In the genomic region with DNA sequence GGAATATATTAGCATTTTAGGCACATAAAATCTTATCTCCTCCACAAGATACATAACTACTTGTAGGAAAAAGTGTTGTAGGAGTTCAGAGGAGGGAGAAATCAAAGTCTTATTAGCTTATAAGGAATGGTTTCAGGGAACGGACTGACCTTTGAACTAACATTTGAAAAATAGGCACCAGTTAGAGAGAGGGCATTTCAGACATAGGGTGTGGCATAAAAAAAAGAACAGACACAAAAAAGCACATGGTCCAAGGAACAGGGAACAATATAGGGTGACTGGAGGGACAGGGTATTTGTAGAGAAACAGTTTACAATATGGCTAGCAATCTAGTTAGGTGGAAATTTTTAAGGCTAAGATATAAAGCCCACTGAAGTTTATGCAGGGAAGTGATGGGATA, we compare ENCODE assay signal across 28 cellular contexts.
"Had no signal": no experiment of that assay in that cellular context is flagged by ENCODE, and none has a peak within 500 bp of the region (broad histone marks: within the 10 kb centered on the region; RNA-seq: fewer than 3 reads in every experiment).

No MANE protein-coding gene starts in this region.

- H3K27ac Mint-ChIP-seq: activated CD4-positive, alpha-beta memory T cell treated with anti-CD3 and anti-CD28 coated beads, Interleukin-2, amount 10 ng/mL, durations not matched to agents 7 days and 5 days; activated CD4-positive, alpha-beta T cell treated with anti-CD3 and anti-CD28 coated beads, Interleukin-2, amount 10 ng/mL, durations not matched to agents 7 days and 5 days; activated naive CD8-positive, alpha-beta T cell; activated T-cell treated with anti-CD3 and anti-CD28 coated beads, Interleukin-2, amount 50 U/mL, for 24 hours; activated T-helper 2 cell treated with anti-CD3 and anti-CD28 coated beads, Interferon-gamma antibody, Interleukin-2, Interleukin-4, amounts not matched to agents 10 μg/mL and 5 μg/mL and 100 μg/mL, durations not matched to agents 14 hours and 24 hours and 36 hours; nephron progenitor cell; T-helper 1 cell treated with Interleukin-12 subunit alpha and Interleukin-12 subunit beta and Interleukin-4 antibody, amounts not matched to agents 30 μg/mL and 1 μg/mL, for 36 hours had no signal

- H3K4me2 ChIP-seq: hepatocyte had no signal

- H3K9me3 ChIP-seq: gastroesophageal sphincter, ovary, testis, transverse colon had no signal

- H3K4me3 Mint-ChIP-seq: activated CD4-positive, alpha-beta memory T cell treated with anti-CD3 and anti-CD28 coated beads, Interleukin-2, amount 10 ng/mL, durations not matched to agents 7 days and 5 days; activated CD4-positive, alpha-beta T cell treated with anti-CD3 and anti-CD28 coated beads, Interleukin-2, amount 10 ng/mL, durations not matched to agents 7 days and 5 days; activated naive CD8-positive, alpha-beta T cell; activated T-cell treated with anti-CD3 and anti-CD28 coated beads, Interleukin-2, amount 50 U/mL, for 24 hours; nephron progenitor cell; T-helper 1 cell treated with Interleukin-12 subunit alpha and Interleukin-12 subunit beta and Interleukin-4 antibody, amounts not matched to agents 30 μg/mL and 1 μg/mL, for 36 hours had no signal

- H3K27me3 ChIP-seq: cardiac muscle cell, gastroesophageal sphincter, hepatocyte, ovary, right atrium auricular region, testis, transverse colon had no signal

- H3K9me3 Mint-ChIP-seq: activated CD4-positive, alpha-beta T cell treated with anti-CD3 and anti-CD28 coated beads, Interleukin-2, amount 10 ng/mL, durations not matched to agents 7 days and 5 days; activated T-cell treated with anti-CD3 and anti-CD28 coated beads, Interleukin-2, amount 50 U/mL, for 24 hours had no signal

- FAIRE-seq: endothelial cell of umbilical vein, urothelium cell line had no signal

- H3K4me3 ChIP-seq: cardiac muscle cell, gastroesophageal sphincter, hepatocyte, ovary, psoas muscle, right atrium auricular region, testis, transverse colon had no signal

- H3K27me3 Mint-ChIP-seq: activated CD4-positive, alpha-beta memory T cell treated with anti-CD3 and anti-CD28 coated beads, Interleukin-2, amount 10 ng/mL, durations not matched to agents 7 days and 5 days; activated CD4-positive, alpha-beta T cell treated with anti-CD3 and anti-CD28 coated beads, Interleukin-2, amount 10 ng/mL, durations not matched to agents 7 days and 5 days; activated naive CD8-positive, alpha-beta T cell; naive B cell had no signal

- H3K36me3 ChIP-seq: cardiac muscle cell, gastroesophageal sphincter, ovary, right atrium auricular region, transverse colon, WERI-Rb-1 had no signal

- H3K4me1 ChIP-seq: right atrium auricular region, testis had no signal

- DNase-seq: activated CD4-positive, alpha-beta memory T cell treated with anti-CD3 and anti-CD28 coated beads, Interleukin-2, amount 10 ng/mL, durations not matched to agents 7 days and 5 days; activated CD4-positive, alpha-beta T cell treated with anti-CD3 and anti-CD28 coated beads, Interleukin-2, amount 10 ng/mL, durations not matched to agents 7 days and 5 days; activated CD8-positive, alpha-beta memory T cell treated with anti-CD3 and anti-CD28 coated beads, Interleukin-2, amount 50 U/mL, for 48 hours; activated T-cell treated with anti-CD3 and anti-CD28 coated beads, Interleukin-2, amount 50 U/mL, for 24 hours; anterior cingulate cortex; islet precursor cell; left ventricle myocardium superior; naive B cell; nephron progenitor cell; ovary; psoas muscle; stimulated activated CD4-positive, alpha-beta T cell treated with anti-CD3 and anti-CD28 coated beads, Interleukin-15, amount 100 ng/mL, for 24 hours; stimulated activated CD4-positive, alpha-beta T cell treated with anti-CD3 and anti-CD28 coated beads, Interleukin-2, amount 100 ng/mL, for 24 hours; stimulated activated naive CD4-positive, alpha-beta T cell; T1000; testis; transverse colon; WERI-Rb-1 had no signal

- H3K27ac ChIP-seq: cardiac muscle cell, gastroesophageal sphincter, hepatocyte, ovary, psoas muscle, right atrium auricular region, testis, transverse colon, WERI-Rb-1 had no signal

- H2AFZ ChIP-seq: hepatocyte had no signal

- ATAC-seq: activated CD4-positive, CD25-positive, alpha-beta regulatory T cell treated with anti-CD3 and anti-CD28 coated beads, Interleukin-2, amount 50 U/mL, for 24 hours; gastroesophageal sphincter; left ventricle myocardium superior; psoas muscle had no signal
